ENCODE assay signal across 8 cellular contexts in the genomic region with DNA sequence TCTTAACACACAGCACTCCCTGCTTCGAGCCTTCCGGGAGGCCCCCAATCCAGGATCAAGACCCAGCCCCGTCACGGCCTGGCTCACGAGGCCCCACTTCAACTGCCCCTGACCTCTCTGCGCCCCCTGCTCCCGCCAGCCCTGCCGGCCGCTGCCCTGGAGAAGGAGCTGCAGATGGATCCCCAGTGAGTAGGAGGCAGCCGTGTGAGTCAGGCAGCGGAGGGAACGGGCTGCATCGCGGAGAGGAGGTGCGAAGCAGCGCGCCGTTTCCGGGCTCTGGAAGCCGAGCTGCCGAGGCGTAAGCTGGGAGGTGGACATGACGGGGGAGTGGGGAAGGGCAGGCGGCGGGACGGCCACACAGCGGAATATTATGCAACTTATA.
DNase-seq lines count a peak whose midpoint lies in the region; FAIRE-seq and TF ChIP-seq lines count a peak whose summit lies in the region.

No MANE protein-coding gene starts in this region.

- H3K4me2 ChIP-seq in keratinocyte (ENCODE audit: control insufficient read depth, extremely low read depth, insufficient read depth, low read depth, low read length): peak overlapping the region; percentile 91

- TF ChIP-seq CTCF in keratinocyte (optimal IDR thresholded peaks at IDR 0.05 in 1 of 3, IDR thresholded peaks at IDR 0.05 in 1 of 3, conservative IDR thresholded peaks at IDR 0.05 in 1 of 3; ENCODE audit: extremely low read depth in 1 of 3, insufficient read depth in 2 of 3, low read length in 3 of 3) (no peak), GM10266 (IDR thresholded peaks at IDR 0.05; ENCODE audit: control insufficient read depth, insufficient read depth, low read depth, missing control alignments) (no peak)

- H3K4me3 ChIP-seq in keratinocyte (ENCODE audit: control insufficient read depth in 2 of 3, extremely low read depth in 1 of 3, insufficient read depth in 2 of 3, low read depth in 1 of 3, low read length in 3 of 3) (peak overlapping the region; percentile 46 to 74 (median 73)), stomach smooth muscle (ENCODE audit: low read length in 2 of 2) (peak overlapping the region; percentile 35 to 40)

- H3K27ac ChIP-seq in keratinocyte (ENCODE audit: control insufficient read depth, insufficient read depth, low read length) (peak overlapping the region; percentile 80), stomach smooth muscle (ENCODE audit: low read length) (no peak overlapping the region)

- DNase-seq in activated CD4-positive, CD25-positive, alpha-beta regulatory T cell treated with anti-CD3 and anti-CD28 coated beads, Interleukin-2, amount 50 U/mL, for 72 hours: peak; percentile 22
- no peak for DNase-seq in activated CD4-positive, CD25-positive, alpha-beta regulatory T cell (lab: John Stamatoyannopoulos, UW)
- DNase-seq in amniotic stem cell (lab: John Stamatoyannopoulos, UW) (peak; percentile 3), keratinocyte (ENCODE audit: low read depth, low spot score) (no peak), GM10266 (ENCODE audit: extremely low spot score) (no peak), NK-92 (lab: John Stamatoyannopoulos, UW; ENCODE audit: unreplicated experiment) (no peak), SW 1271 (lab: John Stamatoyannopoulos, UW) (no peak)

- H3K9ac ChIP-seq in keratinocyte (ENCODE audit: control insufficient read depth, extremely low read depth, insufficient read depth, low read length): peak overlapping the region; percentile 73
- no peak overlapping the region for H3K9ac ChIP-seq in stomach smooth muscle (ENCODE audit: low read length in 2 of 2)

- no peaks in the 10 kb centered on the region for H3K9me3 ChIP-seq in keratinocyte (ENCODE audit: control insufficient read depth, low read depth, low read length)
- no peaks in the 10 kb centered on the region for H3K9me3 ChIP-seq in stomach smooth muscle (ENCODE audit: control insufficient read depth in 2 of 2, low read length in 2 of 2)

- no peaks in the 10 kb centered on the region for H4K20me1 ChIP-seq in keratinocyte (ENCODE audit: control insufficient read depth, extremely low read depth, insufficient read depth, low read length)

- no peaks in the 10 kb centered on the region for H3K36me3 ChIP-seq in keratinocyte (ENCODE audit: control insufficient read depth in 2 of 2, extremely low read depth in 1 of 2, insufficient read depth in 2 of 2, low read length in 2 of 2)
- no peaks in the 10 kb centered on the region for H3K36me3 ChIP-seq in stomach smooth muscle (ENCODE audit: control insufficient read depth in 2 of 2, insufficient read depth in 2 of 2, low read length in 2 of 2)

- H3K27me3 ChIP-seq in keratinocyte (ENCODE audit: control insufficient read depth, extremely low read depth, insufficient read depth, low read length): no peaks in the 10 kb centered on the region
- peaks cover 60 to 66% of the 10 kb centered on the region in 2 donors for H3K27me3 ChIP-seq in stomach smooth muscle (ENCODE audit: control insufficient read depth in 1 of 2, insufficient read depth in 2 of 2, low read length in 2 of 2)

- FAIRE-seq in keratinocyte (lab: Jason Lieb, UNC): peak; percentile 71

- H3K79me2 ChIP-seq in keratinocyte (ENCODE audit: control insufficient read depth, insufficient read depth, low read length): no peaks in the 10 kb centered on the region

- H3K9me1 ChIP-seq in keratinocyte (ENCODE audit: control insufficient read depth, extremely low read depth, insufficient read depth, low read length): no peaks in the 10 kb centered on the region

- dilution Hi-C loops in keratinocyte (cut with MboI; ENCODE audit: extremely low pct_ligation_motif_present, low sequenced_read_pairs): no loop called here

- H3K4me1 ChIP-seq in keratinocyte (ENCODE audit: control insufficient read depth, extremely low read depth, insufficient read depth, low read length) (peaks cover 21% of the 10 kb centered on the region), stomach smooth muscle (ENCODE audit: control insufficient read depth, insufficient read depth, low read length) (peaks cover 18% of the 10 kb centered on the region)

- H2AFZ ChIP-seq in keratinocyte (ENCODE audit: control insufficient read depth, low read length): peak overlapping the region; percentile 90

Comparison
In these comparisons a context has a peak if more than half of its experiments do, and no peak if none do; other contexts are left out.
1. DNase-seq: peak in activated CD4-positive, CD25-positive, alpha-beta regulatory T cell treated with anti-CD3 and anti-CD28 coated beads, Interleukin-2, amount 50 U/mL, for 72 hours (single experiment) and amniotic stem cell (single experiment); none in activated CD4-positive, CD25-positive, alpha-beta regulatory T cell (0 of 4), keratinocyte (single experiment), GM10266 (single experiment), NK-92 (single experiment) and SW 1271 (0 of 2).